Comparison of ENCODE assay signal across 7 cellular contexts in genomic region chr6:40308533-40309306, GRCh38.
A peak's percentile ranks its signal among the peaks of the same experiment; 100 is the strongest.
DNase-seq lines count a peak whose midpoint lies in the region; FAIRE-seq and TF ChIP-seq lines count a peak whose summit lies in the region.

No MANE protein-coding gene starts in this region.

- in situ Hi-C loops in brain microvascular endothelial cell (cut with HindIII; ENCODE audit: low pct_ligation_motif_present, low sequenced_read_pairs), result no loop called here

- DNase-seq in GM03348 (ENCODE audit: low spot score) (peak; percentile 80), LoVo (ENCODE audit: low spot score) (peak; percentile 37), T-helper 2 cell (peak in 3 of 5 experiments; percentile 7 to 35 (median 12)), brain microvascular endothelial cell (peak; percentile 43), keratinocyte (ENCODE audit: low read depth, low spot score) (no peak), NCI-H226 (no peak)
- DNase-seq in stimulated activated CD4-positive, alpha-beta T cell treated with anti-CD3 and anti-CD28 coated beads, Interleukin-2, amount 100 ng/mL, for 4 hours (ENCODE audit: low read depth), result peak; percentile 26

- no peaks in the 10 kb centered on the region for H3K4me1 ChIP-seq in keratinocyte (ENCODE audit: control insufficient read depth, extremely low read depth, insufficient read depth, low read length)

- no peaks in the 10 kb centered on the region for H4K20me1 ChIP-seq in keratinocyte (ENCODE audit: control insufficient read depth, extremely low read depth, insufficient read depth, low read length)

- dilution Hi-C loops in keratinocyte (cut with MboI; ENCODE audit: extremely low pct_ligation_motif_present, low sequenced_read_pairs), result no loop called here

- H3K4me2 ChIP-seq in keratinocyte (ENCODE audit: control insufficient read depth, extremely low read depth, insufficient read depth, low read depth, low read length), result no peak overlapping the region

- H3K79me2 ChIP-seq in keratinocyte (ENCODE audit: control insufficient read depth, insufficient read depth, low read length), result no peaks in the 10 kb centered on the region

- H3K36me3 ChIP-seq in brain microvascular endothelial cell (replicated peaks) (no peaks in the 10 kb centered on the region), keratinocyte (ENCODE audit: control insufficient read depth in 2 of 2, extremely low read depth in 1 of 2, insufficient read depth in 2 of 2, low read length in 2 of 2) (no peaks in the 10 kb centered on the region)

- no peaks in the 10 kb centered on the region for H3K27me3 ChIP-seq in brain microvascular endothelial cell (replicated peaks)
- H3K27me3 ChIP-seq in keratinocyte (ENCODE audit: control insufficient read depth, extremely low read depth, insufficient read depth, low read length), result no peaks in the 10 kb centered on the region

- H3K9me3 ChIP-seq in keratinocyte (ENCODE audit: control insufficient read depth, low read depth, low read length), result no peaks in the 10 kb centered on the region

- H3K9me1 ChIP-seq in keratinocyte (ENCODE audit: control insufficient read depth, extremely low read depth, insufficient read depth, low read length), result no peaks in the 10 kb centered on the region

- FAIRE-seq in keratinocyte (lab: Jason Lieb, UNC), result peak; percentile 66

- H3K27ac ChIP-seq in brain microvascular endothelial cell, result no peak overlapping the region
- no peak overlapping the region for H3K27ac ChIP-seq in keratinocyte (ENCODE audit: control insufficient read depth, insufficient read depth, low read length)

- no peak overlapping the region for H3K4me3 ChIP-seq in brain microvascular endothelial cell (ENCODE audit: low read depth, low read length)
- H3K4me3 ChIP-seq in keratinocyte (ENCODE audit: control insufficient read depth in 2 of 3, extremely low read depth in 1 of 3, insufficient read depth in 2 of 3, low read depth in 1 of 3, low read length in 3 of 3), result no peak overlapping the region

- no peak overlapping the region for H2AFZ ChIP-seq in keratinocyte (ENCODE audit: control insufficient read depth, low read length)

- H3K9ac ChIP-seq in keratinocyte (ENCODE audit: control insufficient read depth, extremely low read depth, insufficient read depth, low read length), result no peak overlapping the region

- TF ChIP-seq CTCF in brain microvascular endothelial cell (IDR thresholded peaks at IDR 0.05; ENCODE audit: low read depth, low read length, missing control alignments), result peak; percentile 86
- peak; percentile 86 to 97 (median 90) for TF ChIP-seq CTCF in keratinocyte (optimal IDR thresholded peaks at IDR 0.05 in 1 of 3, IDR thresholded peaks at IDR 0.05 in 1 of 3, conservative IDR thresholded peaks at IDR 0.05 in 1 of 3; ENCODE audit: extremely low read depth in 1 of 3, insufficient read depth in 2 of 3, low read length in 3 of 3)

Comparison
In these comparisons a context has a peak if more than half of its experiments do, and no peak if none do; other contexts are left out.
1. DNase-seq: peak in GM03348 (single experiment), LoVo (single experiment), T-helper 2 cell (3 of 5), brain microvascular endothelial cell (single experiment) and stimulated activated CD4-positive, alpha-beta T cell treated with anti-CD3 and anti-CD28 coated beads, Interleukin-2, amount 100 ng/mL, for 4 hours (single experiment); none in keratinocyte (single experiment) and NCI-H226 (single experiment).